In genomic region chr9:93893899-93894690, GRCh38 we compare ENCODE assay signal across 15 cellular contexts.
DNase-seq lines count a peak whose midpoint lies in the region; ATAC-seq and TF ChIP-seq lines count a peak whose summit lies in the region.
"Had no signal": no experiment of that assay in that cellular context is flagged by ENCODE, and none has a peak within 500 bp of the region (broad histone marks: within the 10 kb centered on the region; RNA-seq: fewer than 3 reads in every experiment).

No MANE protein-coding gene starts in this region.

- peaks cover 23% of the 10 kb centered on the region for H3K4me1 Mint-ChIP-seq in activated naive CD4-positive, alpha-beta T cell treated with anti-CD3 and anti-CD28 coated beads for 36 hours (ENCODE audit: low read depth)

- no peak overlapping the region for H3K4me3 ChIP-seq in transverse colon
- H3K4me3 ChIP-seq: dorsolateral prefrontal cortex had no signal

- no peak overlapping the region for H3K27ac Mint-ChIP-seq in activated naive CD4-positive, alpha-beta T cell treated with anti-CD3 and anti-CD28 coated beads for 36 hours

- peaks cover 9% of the 10 kb centered on the region for H3K9me3 Mint-ChIP-seq in activated naive CD4-positive, alpha-beta T cell treated with anti-CD3 and anti-CD28 coated beads for 36 hours

- TF ChIP-seq EP300 in transverse colon (IDR thresholded peaks at IDR 0.05; ENCODE audit: low read depth) = no peak

- TF ChIP-seq CTCF in transverse colon (IDR thresholded peaks at IDR 0.05) = no peak

- peak overlapping the region in 1 of 4 donors; percentile 25 for H3K27ac ChIP-seq in transverse colon
- H3K27ac ChIP-seq: dorsolateral prefrontal cortex had no signal

- H3K36me3 ChIP-seq in transverse colon = no peaks in the 10 kb centered on the region

- intact Hi-C loops in activated naive CD4-positive, alpha-beta T cell treated with anti-CD3 and anti-CD28 coated beads for 36 hours (cut with micrococcal nuclease) = no loop called here
- intact Hi-C loops in transverse colon (cut with DNase I; ENCODE audit: low total_unique reads) = no loop called here

- peak; percentile 2 for DNase-seq in activated naive CD4-positive, alpha-beta T cell treated with anti-CD3 and anti-CD28 coated beads for 36 hours
- DNase-seq in activated naive CD4-positive, alpha-beta T cell treated with anti-CD3 and anti-CD28 coated beads, Interleukin-2, amount 50 U/mL, for 16 hours = no peak
- peak; percentile 41 for DNase-seq in NCI-H69 (lab: John Stamatoyannopoulos, UW)
- peak; percentile 81 for DNase-seq in left lobe of liver (ENCODE audit: low spot score)
- DNase-seq in transverse colon = peak; percentile 49
- DNase-seq: activated CD4-positive, alpha-beta T cell treated with anti-CD3 and anti-CD28 coated beads for 4 hours; AML-193; DMS79; mesendoderm; NCI-H2171 treated with DMSO at 0.1 percent for 48 hours; occipital lobe had no signal

- ATAC-seq in left lobe of liver (peak; percentile 97), HG03354 (IDR thresholded peaks at IDR 0.05; ENCODE audit: poor library complexity, severe bottlenecking, unreplicated experiment) (no peak), GM19452 (IDR thresholded peaks at IDR 0.05; ENCODE audit: unreplicated experiment) (no peak), GM18861 (IDR thresholded peaks at IDR 0.05; ENCODE audit: unreplicated experiment) (no peak)

- in situ Hi-C loops in transverse colon (cut with MboI; ENCODE audit: low pct_ligation_motif_present in 1 of 4, low pct_unique_long_range_greater_than_20kb in 1 of 4, low sequenced_read_pairs in 3 of 4) = no loop called here

- WGBS in transverse colon (ENCODE audit: low coverage in 1 of 2), 2 donors = 49% methylated on average over 14 of the region's 15 CpGs; no CpG with 5 or more reads in 1 of the 2 donors

- peaks cover 4% of the 10 kb centered on the region for H3K36me3 Mint-ChIP-seq in activated naive CD4-positive, alpha-beta T cell treated with anti-CD3 and anti-CD28 coated beads for 36 hours (ENCODE audit: low read depth)

- CTCF ChIA-PET in activated naive CD4-positive, alpha-beta T cell treated with anti-CD3 and anti-CD28 coated beads for 36 hours (lab: Charles Lee) = no interaction called here

- H3K4me1 ChIP-seq in transverse colon = no peaks in the 10 kb centered on the region

- TF ChIP-seq POLR2A in transverse colon (IDR thresholded peaks at IDR 0.05) = no peak

- no peaks in the 10 kb centered on the region for H3K27me3 ChIP-seq in transverse colon

- H3K27me3 Mint-ChIP-seq in activated naive CD4-positive, alpha-beta T cell treated with anti-CD3 and anti-CD28 coated beads for 36 hours (ENCODE audit: low read depth) = no peaks in the 10 kb centered on the region

- H3K4me3 Mint-ChIP-seq in activated naive CD4-positive, alpha-beta T cell treated with anti-CD3 and anti-CD28 coated beads for 36 hours = no peak overlapping the region

- H3K9me3 ChIP-seq in transverse colon = peaks cover 0 to 11% of the 10 kb centered on the region in 2 donors
